12 cellular contexts compared by ENCODE assay signal in genomic region chr3:149542375-149543312, GRCh38.
DNase-seq lines count a peak whose midpoint lies in the region; ATAC-seq and TF ChIP-seq lines count a peak whose summit lies in the region.
"Had no signal": no experiment of that assay in that cellular context is flagged by ENCODE, and none has a peak within 500 bp of the region (broad histone marks: within the 10 kb centered on the region; RNA-seq: fewer than 3 reads in every experiment).

No MANE protein-coding gene starts in this region.

- no peak for TF ChIP-seq CTCF in esophagus muscularis mucosa (IDR thresholded peaks at IDR 0.05)

- H2BK15ac ChIP-seq in neuronal stem cell (ENCODE audit: low read length): no peak overlapping the region

- no peak for ATAC-seq in HG02938 (IDR thresholded peaks at IDR 0.05; ENCODE audit: unreplicated experiment)

- no peak for TF ChIP-seq POLR2A in esophagus muscularis mucosa (IDR thresholded peaks at IDR 0.05; ENCODE audit: low read depth)

- H2AFZ ChIP-seq in neuronal stem cell (ENCODE audit: low read length): no peak overlapping the region

- H3K9ac ChIP-seq in neuronal stem cell (ENCODE audit: low read depth, low read length, poor library complexity): no peak overlapping the region

- H3K4me3 ChIP-seq in esophagus muscularis mucosa: no peak overlapping the region
- H3K4me3 ChIP-seq in neuronal stem cell (ENCODE audit: low read length in 2 of 2): no peak overlapping the region
- H3K4me3 ChIP-seq: esophagus squamous epithelium had no signal

- H3K18ac ChIP-seq in neuronal stem cell (ENCODE audit: low read length): peak overlapping the region; percentile 12

- no peak overlapping the region for H2BK5ac ChIP-seq in neuronal stem cell (ENCODE audit: low read length)

- H3K4me2 ChIP-seq in neuronal stem cell (ENCODE audit: insufficient read depth, low read length, poor library complexity, severe bottlenecking): no peak overlapping the region

- no peak overlapping the region for H4K91ac ChIP-seq in neuronal stem cell (ENCODE audit: low read depth, low read length, poor library complexity)

- H3K27me3 ChIP-seq in esophagus muscularis mucosa: no peaks in the 10 kb centered on the region
- H3K27me3 ChIP-seq in neuronal stem cell (ENCODE audit: control insufficient read depth in 3 of 3, insufficient read depth in 3 of 3, low read depth in 1 of 3, low read length in 3 of 3): no peaks in the 10 kb centered on the region
- H3K27me3 ChIP-seq: esophagus squamous epithelium had no signal

- no peak overlapping the region for H3K4ac ChIP-seq in neuronal stem cell (ENCODE audit: low read length)

- intact Hi-C loops in esophagus muscularis mucosa (cut with DNase I): no loop called here

- no peak overlapping the region for H2BK120ac ChIP-seq in neuronal stem cell (ENCODE audit: low read depth, low read length)

- in situ Hi-C loops in Caki2 (cut with HindIII; ENCODE audit: low pct_unique_long_range_greater_than_20kb, low sequenced_read_pairs): no loop called here
- in situ Hi-C loops in G401 (cut with HindIII; ENCODE audit: low sequenced_read_pairs): no loop called here

- H4K8ac ChIP-seq in neuronal stem cell (ENCODE audit: low read depth, low read length): no peak overlapping the region

- 73% methylated on average over 9 of the region's 9 CpGs for WGBS in esophagus muscularis mucosa
- no CpG with 5 or more reads among the region's 9 CpGs for WGBS in neuronal stem cell (ENCODE audit: extremely low coverage in 2 of 2, insufficient read length in 2 of 2, insufficient replicate concordance in 1 of 2), 2 donors

- no peaks in the 10 kb centered on the region for H3K79me1 ChIP-seq in neuronal stem cell (ENCODE audit: low read depth, low read length)

- H2BK12ac ChIP-seq in neuronal stem cell (ENCODE audit: low read length): no peak overlapping the region

- DNase-seq in Caki2 (ENCODE audit: low read depth) (peak; percentile 93), NCI-H2029 (lab: John Stamatoyannopoulos, UW) (peak; percentile 72), esophagus muscularis mucosa (ENCODE audit: extremely low spot score) (no peak), neuronal stem cell (ENCODE audit: low spot score) (no peak), NCI-H748 treated with DMSO at 0.1 percent for 48 hours (lab: John Stamatoyannopoulos, UW) (no peak), G401 (ENCODE audit: low spot score) (no peak)
- no peak for DNase-seq in stimulated activated CD4-positive, alpha-beta T cell treated with anti-CD3 and anti-CD28 coated beads, Interleukin-2, amount 100 ng/mL, for 48 hours
- DNase-seq: C1 segment of cervical spinal cord, esophagus squamous epithelium, naive B cell, SW 1271 had no signal

- no peak overlapping the region for H3K23ac ChIP-seq in neuronal stem cell (ENCODE audit: low read depth, low read length, poor library complexity)

- H3K27ac ChIP-seq in esophagus muscularis mucosa (replicated peaks in 1 of 4) (peak overlapping the region in 3 of 4 donors; percentile 12 to 35 (median 16)), neuronal stem cell (replicated peaks; ENCODE audit: low read length) (no peak overlapping the region)
- H3K27ac ChIP-seq: esophagus squamous epithelium had no signal

- H3K14ac ChIP-seq in neuronal stem cell (ENCODE audit: low read length): no peak overlapping the region

- H3K36me3 ChIP-seq in esophagus muscularis mucosa (peaks cover 5 to 17% (median 13%) of the 10 kb centered on the region in 4 donors), neuronal stem cell (replicated peaks in 1 of 2; ENCODE audit: control insufficient read depth in 2 of 2, insufficient read depth in 2 of 2, low read length in 2 of 2) (peaks cover 8 to 24% of the 10 kb centered on the region in 2 donors)

- H3K4me1 ChIP-seq in esophagus muscularis mucosa (peaks cover 35 to 96% (median 90%) of the 10 kb centered on the region in 4 donors), neuronal stem cell (ENCODE audit: control insufficient read depth in 2 of 2, insufficient read depth in 1 of 2, low read depth in 1 of 2, low read length in 2 of 2) (peaks cover 5 to 13% of the 10 kb centered on the region in 2 donors)

- TF ChIP-seq EP300 in esophagus muscularis mucosa (IDR thresholded peaks at IDR 0.05): no peak

- H2AK5ac ChIP-seq in neuronal stem cell (ENCODE audit: low read depth, low read length): peak overlapping the region; percentile 21

- H3K9me3 ChIP-seq in esophagus muscularis mucosa (no peaks in the 10 kb centered on the region), neuronal stem cell (replicated peaks in 1 of 2; ENCODE audit: control insufficient read depth in 2 of 2, insufficient read depth in 1 of 2, low read depth in 1 of 2, low read length in 2 of 2) (no peaks in the 10 kb centered on the region)
- H3K9me3 ChIP-seq: esophagus squamous epithelium had no signal

Comparison
In these comparisons a context has a peak if more than half of its experiments do, and no peak if none do; other contexts are left out.
1. DNase-seq: peak in Caki2 (single experiment) and NCI-H2029 (single experiment); none in esophagus muscularis mucosa (single experiment), neuronal stem cell (single experiment), NCI-H748 treated with DMSO at 0.1 percent for 48 hours (single experiment), G401 (single experiment) and stimulated activated CD4-positive, alpha-beta T cell treated with anti-CD3 and anti-CD28 coated beads, Interleukin-2, amount 100 ng/mL, for 48 hours (0 of 2).